ENCODE assay signal across 18 cellular contexts in genomic region chr10:21296575-21297355, GRCh38.
DNase-seq lines count a peak whose midpoint lies in the region; ATAC-seq, FAIRE-seq and TF ChIP-seq lines count a peak whose summit lies in the region.
"Had no signal": no experiment of that assay in that cellular context is flagged by ENCODE, and none has a peak within 500 bp of the region (broad histone marks: within the 10 kb centered on the region; RNA-seq: fewer than 3 reads in every experiment).

No MANE protein-coding gene starts in this region.

- no peak overlapping the region for H2AFZ ChIP-seq in IMR-90 (replicated peaks; ENCODE audit: low read length, poor library complexity)
- H2AFZ ChIP-seq in neural progenitor cell (replicated peaks): no peak overlapping the region

- H3K4me2 ChIP-seq in BLaER1 treated with 17β-estradiol and CSF1 and Interleukin-3, amounts not matched to agents 10 nM and 100 nM: peak overlapping the region in 7 of 11 experiments; percentile 1 to 58 (median 33); a peak in 10 of 22 replicates
- no peak overlapping the region for H3K4me2 ChIP-seq in IMR-90 (ENCODE audit: low read depth, low read length)
- peak overlapping the region; percentile 70 for H3K4me2 ChIP-seq in neural progenitor cell

- no peak overlapping the region for H2BK5ac ChIP-seq in IMR-90 (ENCODE audit: low read depth, low read length, poor library complexity, severe bottlenecking)

- H3K4me1 Mint-ChIP-seq in neural progenitor cell: peaks cover 68% of the 10 kb centered on the region

- H3K9me1 ChIP-seq in IMR-90 (ENCODE audit: insufficient read depth, low read length): no peaks in the 10 kb centered on the region

- no peaks in the 10 kb centered on the region for H4K20me1 ChIP-seq in BLaER1 treated with 17β-estradiol and CSF1 and Interleukin-3, amounts not matched to agents 10 nM and 100 nM
- H4K20me1 ChIP-seq in IMR-90 (ENCODE audit: insufficient read depth, low read length) (no peaks in the 10 kb centered on the region), neural progenitor cell (ENCODE audit: low read depth) (no peaks in the 10 kb centered on the region)

- peaks cover 3 to 21% (median 10%) of the 10 kb centered on the region in 10 experiments; a peak in 16 of 20 replicates for H3K4me1 ChIP-seq in BLaER1 treated with 17β-estradiol and CSF1 and Interleukin-3, amounts not matched to agents 10 nM and 100 nM
- H3K4me1 ChIP-seq in IMR-90 (ENCODE audit: control insufficient read depth, insufficient read depth, low read length): peaks cover 2% of the 10 kb centered on the region; the same call in 1 of the 2 replicates
- H3K4me1 ChIP-seq in neural progenitor cell: peaks cover 73% of the 10 kb centered on the region

- FAIRE-seq in H54 (lab: Jason Lieb, UNC): no peak
- FAIRE-seq: D721Med, GM12891 had no signal

- no peak overlapping the region for H3K9ac ChIP-seq in BLaER1 treated with 17β-estradiol and CSF1 and Interleukin-3, amounts not matched to agents 10 nM and 100 nM
- H3K9ac ChIP-seq in IMR-90 (ENCODE audit: low read depth, low read length): no peak overlapping the region
- H3K9ac ChIP-seq in neural progenitor cell: no peak overlapping the region

- no peak overlapping the region for H3K56ac ChIP-seq in IMR-90 (ENCODE audit: extremely low read depth, insufficient read depth, low read length)

- 0 out of 2 replicates have a peak overlapping the region, but pooled peaks have one; percentile 46 for H2AK5ac ChIP-seq in IMR-90 (ENCODE audit: low read depth, low read length)

- H3K23ac ChIP-seq in IMR-90 (ENCODE audit: low read depth, low read length): no peak overlapping the region

- H4K5ac ChIP-seq in IMR-90 (ENCODE audit: low read depth, low read length): no peak overlapping the region

- H4K91ac ChIP-seq in IMR-90 (ENCODE audit: insufficient read depth, low read depth, low read length): 0 out of 2 replicates have a peak overlapping the region, but pooled peaks have one; percentile 3

- H3K27me3 Mint-ChIP-seq in neural progenitor cell (ENCODE audit: insufficient read depth, low read depth): peaks cover 5% of the 10 kb centered on the region

- in situ Hi-C loops in IMR-90 (cut with MboI; ENCODE audit: low sequenced_read_pairs): no loop called here

- no peak overlapping the region for H3K14ac ChIP-seq in IMR-90 (replicated peaks; ENCODE audit: low read depth, low read length)

- WGBS in IMR-90 (ENCODE audit: extremely low coverage in 2 of 2, insufficient read length in 1 of 2), 2 experiments: 80% methylated on average over 1 of the region's 13 CpGs; no CpG with 5 or more reads in 1 of the 2 experiments

- no peak for TF ChIP-seq RAD21 in IMR-90 (IDR thresholded peaks at IDR 0.05; ENCODE audit: low read length)

- H3K4ac ChIP-seq in IMR-90 (ENCODE audit: low read depth, low read length): no peak overlapping the region

- peaks cover 13% of the 10 kb centered on the region for H3K79me2 ChIP-seq in neural progenitor cell (ENCODE audit: low read depth)

- H3K79me1 ChIP-seq in IMR-90 (ENCODE audit: low read depth in 1 of 2, low read length in 2 of 2): no peaks in the 10 kb centered on the region

- no peak overlapping the region for H3K4me3 ChIP-seq in BLaER1 treated with 17β-estradiol and CSF1 and Interleukin-3, amounts not matched to agents 10 nM and 100 nM
- no peak overlapping the region for H3K4me3 ChIP-seq in IMR-90 (ENCODE audit: insufficient read depth, low read depth, low read length)
- no peak overlapping the region for H3K4me3 ChIP-seq in neural progenitor cell

- no peaks in the 10 kb centered on the region for H3K9me3 Mint-ChIP-seq in neural progenitor cell
- H3K9me3 Mint-ChIP-seq: CD4-positive, alpha-beta T cell had no signal

- POLR2A ChIA-PET in IMR-90 (lab: Charles Lee; ENCODE audit: unreplicated experiment): no interaction called here

- DNase-seq in IMR-90 (no peak), glomerular visceral epithelial cell (ENCODE audit: extremely low spot score) (peak; percentile 59), neural progenitor cell (ENCODE audit: low spot score) (peak; percentile 31), H54 (ENCODE audit: insufficient read length, low spot score) (no peak)
- DNase-seq: AML-193; CD4-positive, alpha-beta T cell; DMS79 treated with DMSO at 0.1 percent for 48 hours; KBM-7; NCI-H1436 treated with DMSO at 0.1 percent for 48 hours; NCI-H345; NCI-H82; SHP77 treated with DMSO at 0.1 percent for 48 hours had no signal

- no peak overlapping the region for H2BK20ac ChIP-seq in IMR-90 (ENCODE audit: low read depth, low read length)

- peaks cover 70% of the 10 kb centered on the region for H3F3A ChIP-seq in neural progenitor cell (ENCODE audit: low read depth)

- peak overlapping the region; percentile 19 for H3K4me3 Mint-ChIP-seq in neural progenitor cell
- H3K4me3 Mint-ChIP-seq: CD4-positive, alpha-beta T cell had no signal

- dilution Hi-C loops in IMR-90 (cut with HindIII; ENCODE audit: low sequenced_read_pairs, unreplicated experiment): no loop called here

- no peaks in the 10 kb centered on the region for H3K27me3 ChIP-seq in BLaER1 treated with 17β-estradiol and CSF1 and Interleukin-3, amounts not matched to agents 10 nM and 100 nM
- H3K27me3 ChIP-seq in IMR-90 (ENCODE audit: control insufficient read depth, insufficient read depth, low read length) (no peaks in the 10 kb centered on the region), neural progenitor cell (no peaks in the 10 kb centered on the region)

- H3K9me3 ChIP-seq in BLaER1 treated with 17β-estradiol and CSF1 and Interleukin-3, amounts not matched to agents 10 nM and 100 nM (replicated peaks in 1 of 11): no peaks in the 10 kb centered on the region
- H3K9me3 ChIP-seq in IMR-90 (ENCODE audit: control insufficient read depth, insufficient read depth, low read length): no peaks in the 10 kb centered on the region
- no peaks in the 10 kb centered on the region for H3K9me3 ChIP-seq in neural progenitor cell (ENCODE audit: low read depth)

- H3K18ac ChIP-seq in IMR-90 (ENCODE audit: low read depth, low read length): no peak overlapping the region

- intact Hi-C loops in IMR-90 (cut with micrococcal nuclease): no loop called here

- peak overlapping the region; percentile 97 for H3K27ac Mint-ChIP-seq in neural progenitor cell
- H3K27ac Mint-ChIP-seq: CD4-positive, alpha-beta T cell had no signal

- H3K36me3 Mint-ChIP-seq in neural progenitor cell: no peaks in the 10 kb centered on the region

- H4K8ac ChIP-seq in IMR-90 (ENCODE audit: low read depth in 2 of 2, low read length in 2 of 2): no peak overlapping the region

- TF ChIP-seq POLR2A in IMR-90 (IDR thresholded peaks at IDR 0.05; ENCODE audit: low read depth, low read length): no peak
- no peak for TF ChIP-seq POLR2A in H54 (IDR thresholded peaks at IDR 0.05; ENCODE audit: low read depth, low read length)

- peak overlapping the region; percentile 22 for H2AK9ac ChIP-seq in IMR-90 (replicated peaks; ENCODE audit: low read depth, low read length, poor library complexity)

- no peak for TF ChIP-seq CTCF in IMR-90 (conservative IDR thresholded peaks at IDR 0.05; ENCODE audit: low read depth, low read length)
- no peak for TF ChIP-seq CTCF in neural progenitor cell (IDR thresholded peaks at IDR 0.05)

- ATAC-seq in IMR-90 (ENCODE audit: low read depth) (no peak), GM21367 (IDR thresholded peaks at IDR 0.05; ENCODE audit: unreplicated experiment) (no peak), GM21447 (IDR thresholded peaks at IDR 0.05; ENCODE audit: unreplicated experiment) (no peak), HG02642 (IDR thresholded peaks at IDR 0.05; ENCODE audit: poor library complexity, unreplicated experiment) (no peak)

- CTCF ChIA-PET in IMR-90 (lab: Yijun Ruan, JAX): interaction anchor here (0.6 kb wide), 2 partner anchors 9 to 881 kb away, joined by 3 read pairs; no protein-coding TSS in a partner anchor

- H3K27ac ChIP-seq in BLaER1 treated with 17β-estradiol and CSF1 and Interleukin-3, amounts not matched to agents 10 nM and 100 nM: no peak overlapping the region
- H3K27ac ChIP-seq in IMR-90 (ENCODE audit: insufficient read depth, low read length): no peak overlapping the region
- peak overlapping the region; percentile 95 for H3K27ac ChIP-seq in neural progenitor cell

- BruUV-seq in IMR-90 (replicated peaks; lab: Mats Ljungman, UMichigan): no TSS peak

- H3K36me3 ChIP-seq in BLaER1 treated with 17β-estradiol and CSF1 and Interleukin-3, amounts not matched to agents 10 nM and 100 nM: no peaks in the 10 kb centered on the region
- H3K36me3 ChIP-seq in IMR-90 (ENCODE audit: control insufficient read depth, insufficient read depth, low read length) (no peaks in the 10 kb centered on the region), neural progenitor cell (no peaks in the 10 kb centered on the region)

- no peak overlapping the region for H2BK15ac ChIP-seq in IMR-90 (ENCODE audit: low read depth, low read length)

- no peak overlapping the region for H2BK120ac ChIP-seq in IMR-90 (ENCODE audit: low read depth, low read length)

TF ChIP-seq in IMR-90, 13 proteins besides CTCF, POLR2A, EP300 and RAD21:
- TF ChIP-seq RCOR1 (IDR thresholded peaks at IDR 0.05; ENCODE audit: insufficient replicate concordance, low read length) (no peak), NFE2L2 (IDR thresholded peaks at IDR 0.05; ENCODE audit: low read depth, low read length) (no peak), ELK1 (IDR thresholded peaks at IDR 0.05; ENCODE audit: borderline replicate concordance, low read depth, low read length) (no peak), FOS (IDR thresholded peaks at IDR 0.05; ENCODE audit: low read depth, low read length) (no peak)

Comparison
In these comparisons a context has a peak if more than half of its experiments do, and no peak if none do; other contexts are left out.
1. DNase-seq: peak in glomerular visceral epithelial cell (single experiment) and neural progenitor cell (single experiment); none in IMR-90 (single experiment) and H54 (single experiment).